Comparison of ENCODE assay signal across 14 cellular contexts in the genomic region with DNA sequence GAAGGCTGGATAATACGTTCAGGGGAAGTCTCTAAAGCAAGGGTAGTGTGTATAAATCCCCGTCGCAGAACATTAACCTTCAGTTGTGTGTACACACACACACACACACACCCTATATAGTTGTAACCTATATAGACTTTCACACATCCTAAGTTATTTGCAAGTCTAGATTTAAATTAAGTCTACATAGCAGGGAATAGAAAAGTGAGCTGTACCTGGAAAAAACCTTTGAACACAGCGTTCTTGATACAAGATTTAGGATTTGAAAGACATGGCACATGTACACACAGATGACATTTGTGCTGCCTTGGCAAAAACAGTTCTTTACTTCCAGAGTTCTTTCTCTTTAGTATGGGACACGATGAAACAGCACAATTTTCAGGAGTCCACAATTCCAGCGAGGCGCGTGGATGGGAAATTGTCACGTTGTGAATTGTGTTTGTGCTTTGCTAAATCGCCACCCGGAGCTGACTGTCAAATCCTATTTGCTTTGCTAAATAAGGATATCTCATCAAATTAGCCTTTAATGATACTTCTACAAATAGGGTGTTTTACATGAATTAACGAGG.
DNase-seq lines count a peak whose midpoint lies in the region; ATAC-seq and TF ChIP-seq lines count a peak whose summit lies in the region.
"Had no signal": no experiment of that assay in that cellular context is flagged by ENCODE, and none has a peak within 500 bp of the region (broad histone marks: within the 10 kb centered on the region; RNA-seq: fewer than 3 reads in every experiment).

No MANE protein-coding gene starts in this region.

- TF ChIP-seq CTCF in AG10803 (conservative IDR thresholded peaks at IDR 0.05; ENCODE audit: low read length), result no peak
- no peak for TF ChIP-seq CTCF in dorsolateral prefrontal cortex (IDR thresholded peaks at IDR 0.05 in 54 of 56, conservative IDR thresholded peaks at IDR 0.05 in 2 of 56; ENCODE audit: low read depth in 1 of 56, partially characterized antibody in 56 of 56)
- TF ChIP-seq CTCF in osteoblast (IDR thresholded peaks at IDR 0.05; ENCODE audit: extremely low read depth, low read depth, low read length), result no peak
- no peak for TF ChIP-seq CTCF in ovary (IDR thresholded peaks at IDR 0.05)

- H3K9ac ChIP-seq in Karpas-422 (ENCODE audit: low read length), result peak overlapping the region; percentile 96

- H3K27ac ChIP-seq in Karpas-422 (ENCODE audit: low read length), result peak overlapping the region; percentile 93
- peak overlapping the region in 47 of 59 donors; percentile 0 to 80 (median 49) for H3K27ac ChIP-seq in dorsolateral prefrontal cortex
- H3K27ac ChIP-seq in osteoblast (ENCODE audit: low read depth, low read length), result no peak overlapping the region
- no peak overlapping the region for H3K27ac ChIP-seq in ovary

- H3K79me2 ChIP-seq in Karpas-422 (ENCODE audit: low read length) (peaks cover 64% of the 10 kb centered on the region), osteoblast (ENCODE audit: insufficient read depth, low read length) (peaks cover 77% of the 10 kb centered on the region)

- H3K27me3 ChIP-seq in Karpas-422 (ENCODE audit: low read length) (no peaks in the 10 kb centered on the region), dorsolateral prefrontal cortex (no peaks in the 10 kb centered on the region), osteoblast (ENCODE audit: insufficient read depth, low read length) (no peaks in the 10 kb centered on the region), ovary (no peaks in the 10 kb centered on the region)

- no peak for ATAC-seq in GM21528 (IDR thresholded peaks at IDR 0.05; ENCODE audit: low FRiP score, unreplicated experiment)

- H3K4me3 ChIP-seq in AG10803 (ENCODE audit: low read length), result peak overlapping the region; percentile 31
- H3K4me3 ChIP-seq in Karpas-422 (ENCODE audit: low read length), result peak overlapping the region; percentile 96
- H3K4me3 ChIP-seq in dorsolateral prefrontal cortex, result peak overlapping the region in 49 of 59 donors; percentile 1 to 90 (median 24)
- no peak overlapping the region for H3K4me3 ChIP-seq in osteoblast (ENCODE audit: insufficient read depth, low read length)
- H3K4me3 ChIP-seq in ovary, result no peak overlapping the region

- TF ChIP-seq EP300 in ovary (IDR thresholded peaks at IDR 0.05), result no peak

- 88 to 92% (median 89%) methylated on average over 12 of the region's 12 CpGs for WGBS in ovary, 3 donors

- DNase-seq in AG10803 (ENCODE audit: low read depth) (no peak), Karpas-422 (peak; percentile 69), dorsolateral prefrontal cortex (no peak), osteoblast (ENCODE audit: insufficient read length, low spot score, missing footprints) (peak; percentile 55), ovary (no peak), dermis blood vessel endothelial cell (no peak)
- DNase-seq in activated CD4-positive, alpha-beta T cell treated with anti-CD3 and anti-CD28 coated beads, Interleukin-2, amount 50 U/mL, for 1 hour, result no peak
- DNase-seq: DMS79; effector CD4-positive, alpha-beta T cell; kidney glomerular epithelial cell; NCI-H1417; NCI-H510A treated with DMSO at 0.1 percent for 48 hours; stimulated activated CD4-positive, alpha-beta T cell treated with anti-CD3 and anti-CD28 coated beads, Interleukin-15, amount 100 ng/mL, for 24 hours had no signal

- no peaks in the 10 kb centered on the region; the same call in 1 of the 2 replicates for H4K20me1 ChIP-seq in Karpas-422 (ENCODE audit: insufficient read depth, low read depth, low read length)
- H4K20me1 ChIP-seq in osteoblast (ENCODE audit: insufficient read depth, low read length), result peaks cover 25% of the 10 kb centered on the region

- no peak for TF ChIP-seq POLR2A in ovary (IDR thresholded peaks at IDR 0.05)

- H3K4me1 ChIP-seq in Karpas-422 (ENCODE audit: low read length) (peaks cover 75% of the 10 kb centered on the region), osteoblast (ENCODE audit: insufficient read depth, low read length) (peaks cover 58% of the 10 kb centered on the region), ovary (ENCODE audit: insufficient read depth) (peaks cover 13% of the 10 kb centered on the region)

- H3K9me2 ChIP-seq in Karpas-422 (replicated peaks; ENCODE audit: insufficient read depth, low read length), result no peaks in the 10 kb centered on the region

- intact Hi-C loops in dorsolateral prefrontal cortex (cut with DNase I), result loop anchor here (5.0 to 10.0 kb wide), 3 partner anchors 90 to 222 kb away; no protein-coding TSS in a partner anchor
- intact Hi-C loops in ovary (cut with DNase I), result loop anchor here in 1 of 4 donors (5.0 to 10.0 kb wide), 2 partner anchors 330 to 383 kb away; a partner anchor contains a TSS

- H3K4me2 ChIP-seq in Karpas-422 (ENCODE audit: low read depth, low read length, poor library complexity, severe bottlenecking) (peak overlapping the region; percentile 74), osteoblast (ENCODE audit: insufficient read depth, low read length) (no peak overlapping the region)

- no peaks in the 10 kb centered on the region for H3K36me3 ChIP-seq in Karpas-422 (ENCODE audit: insufficient read depth, low read length)
- no peaks in the 10 kb centered on the region for H3K36me3 ChIP-seq in osteoblast (ENCODE audit: insufficient read depth, low read length)
- H3K36me3 ChIP-seq in ovary, result no peaks in the 10 kb centered on the region

- H2AFZ ChIP-seq in Karpas-422 (ENCODE audit: low read length) (no peak overlapping the region), osteoblast (ENCODE audit: low read length) (no peak overlapping the region)

- no peaks in the 10 kb centered on the region for H3K9me3 ChIP-seq in Karpas-422 (ENCODE audit: low read length)
- no peaks in the 10 kb centered on the region for H3K9me3 ChIP-seq in osteoblast (ENCODE audit: low read depth, low read length)
- H3K9me3 ChIP-seq in ovary, result no peaks in the 10 kb centered on the region

Comparison
In these comparisons a context has a peak if more than half of its experiments do, and no peak if none do; other contexts are left out.
1. DNase-seq: peak in Karpas-422 (single experiment) and osteoblast (single experiment); none in AG10803 (single experiment), dorsolateral prefrontal cortex (0 of 10), ovary (0 of 5), dermis blood vessel endothelial cell (single experiment) and activated CD4-positive, alpha-beta T cell treated with anti-CD3 and anti-CD28 coated beads, Interleukin-2, amount 50 U/mL, for 1 hour (single experiment).
2. H3K4me3 ChIP-seq: peak in AG10803 (single experiment), Karpas-422 (single experiment) and dorsolateral prefrontal cortex (49 of 59); none in osteoblast (single experiment) and ovary (single experiment).
3. H3K27ac ChIP-seq: peak in Karpas-422 (single experiment) and dorsolateral prefrontal cortex (47 of 59); none in osteoblast (single experiment) and ovary (0 of 2).